In the genomic region with DNA sequence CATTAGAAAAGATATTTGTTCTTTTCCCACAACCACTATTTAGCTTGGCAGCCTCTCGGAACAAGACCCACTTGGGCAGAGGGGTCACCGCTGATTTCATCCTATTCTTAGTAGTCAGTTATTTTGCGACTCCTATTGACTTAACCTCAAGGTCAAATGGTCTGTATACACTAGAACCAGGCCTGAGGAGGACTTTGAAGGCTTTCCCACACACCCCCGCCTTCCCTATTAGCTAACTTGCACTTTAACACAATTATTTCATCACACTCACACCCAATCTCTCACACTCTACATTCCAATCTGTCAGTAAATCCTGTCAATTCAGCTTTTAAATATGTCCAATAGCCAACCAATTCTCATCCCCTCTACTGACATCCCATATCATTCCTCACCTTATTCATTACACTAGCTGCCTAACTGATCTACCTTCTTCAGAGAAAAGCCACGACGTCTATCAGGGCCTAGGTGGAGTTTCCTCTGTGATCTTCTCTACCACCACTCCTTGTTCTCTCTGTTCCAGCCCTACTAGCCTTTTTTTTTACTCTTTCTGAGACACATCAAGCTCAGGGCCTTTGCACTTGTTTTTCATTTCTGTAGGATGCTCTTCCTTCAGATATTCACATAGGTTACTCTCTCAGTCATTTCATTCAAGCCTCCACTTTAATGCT, we compare ENCODE assay signal across 7 cellular contexts. TPM values are rescaled to one million over a fixed set of nuclear protein-coding genes. Genes with fewer than 3 reads are reported as not detected.
DNase-seq lines count a peak whose midpoint lies in the region; ATAC-seq, FAIRE-seq and TF ChIP-seq lines count a peak whose summit lies in the region.

No MANE protein-coding gene starts in this region.

- no peak overlapping the region for H2AK5ac ChIP-seq in H1 (ENCODE audit: low read depth, low read length)

- H3K4me3 Mint-ChIP-seq in WTC11 (peak overlapping the region; percentile 70), osteocyte (ENCODE audit: unreplicated experiment) (peak overlapping the region; percentile 66)

- H3K79me1 ChIP-seq in H1 (ENCODE audit: low read depth, low read length), result no peaks in the 10 kb centered on the region

- no peak overlapping the region for H3K4ac ChIP-seq in H1 (replicated peaks; ENCODE audit: insufficient read length, low read depth, low read length)

- no peak overlapping the region for H2BK15ac ChIP-seq in H1 (ENCODE audit: low read length)

- peaks cover 8% of the 10 kb centered on the region for H3K4me1 Mint-ChIP-seq in WTC11
- H3K4me1 Mint-ChIP-seq in osteocyte (ENCODE audit: unreplicated experiment), result peaks cover 38% of the 10 kb centered on the region

- no peak for TF ChIP-seq POLR2A in GM12891 (IDR thresholded peaks at IDR 0.05; ENCODE audit: low read depth, low read length)
- no peak for TF ChIP-seq POLR2A in H1 (IDR thresholded peaks at IDR 0.05; ENCODE audit: control extremely low read depth in 1 of 2, low read depth in 2 of 2, low read length in 2 of 2)

- H3K27ac Mint-ChIP-seq in WTC11 (no peak overlapping the region), osteocyte (ENCODE audit: unreplicated experiment) (peak overlapping the region; percentile 9)

- H3K14ac ChIP-seq in H1 (ENCODE audit: insufficient read length), result no peak overlapping the region

- no peak overlapping the region for H3K27ac ChIP-seq in H1 (ENCODE audit: low read depth, low read length)

- H3K27me3 ChIP-seq in H1 (replicated peaks in 1 of 4; ENCODE audit: control insufficient read depth in 3 of 4, extremely low read depth in 1 of 4, insufficient read depth in 3 of 4, low read length in 3 of 4), result peaks cover 2 to 22% (median 14%) of the 10 kb centered on the region in 4 experiments

- H2BK20ac ChIP-seq in H1 (ENCODE audit: low read length), result no peak overlapping the region

- no peak overlapping the region for H4K5ac ChIP-seq in H1 (ENCODE audit: insufficient read length, low read depth, low read length)

- H4K20me1 ChIP-seq in H1 (replicated peaks in 1 of 2; ENCODE audit: control insufficient read depth in 1 of 2, insufficient read depth in 2 of 2, low read length in 2 of 2), result no peaks in the 10 kb centered on the region

- no peak overlapping the region for H3K4me3 ChIP-seq in H1 (ENCODE audit: extremely low read depth in 1 of 4, insufficient read depth in 2 of 4, low read depth in 3 of 4, low read length in 4 of 4)

- H3K9me3 ChIP-seq in H1 (ENCODE audit: insufficient read depth in 2 of 2, low read depth in 1 of 2, low read length in 1 of 2), result no peaks in the 10 kb centered on the region

- no peak for DNase-seq in GM12891 (ENCODE audit: insufficient read length, low spot score)
- no peak for DNase-seq in WTC11 (ENCODE audit: low spot score)
- DNase-seq in H1 (ENCODE audit: low read depth in 1 of 2, low spot score in 2 of 2), result no peak
- no peak for DNase-seq in osteocyte (ENCODE audit: extremely low spot score, unreplicated experiment)
- DNase-seq in NCI-H2081 treated with DMSO at 0.1 percent for 48 hours (lab: John Stamatoyannopoulos, UW), result no peak
- DNase-seq in cerebellar nuclear complex (lab: John Stamatoyannopoulos, UW), result no peak
- no peak for DNase-seq in KBM-7

- FAIRE-seq in GM12891 (lab: Jason Lieb, UNC), result peak; percentile 54
- FAIRE-seq in H1 (lab: Jason Lieb, UNC), result no peak

- TF ChIP-seq EP300 in H1 (IDR thresholded peaks at IDR 0.05; ENCODE audit: borderline replicate concordance in 1 of 2, low read depth in 2 of 2, low read length in 2 of 2), result no peak

- no peak overlapping the region for H4K91ac ChIP-seq in H1 (replicated peaks; ENCODE audit: insufficient read length, low read length)

- H3K36me3 ChIP-seq in H1 (ENCODE audit: control insufficient read depth in 2 of 4, insufficient read depth in 4 of 4, low read length in 3 of 4), result no peaks in the 10 kb centered on the region

- H4K8ac ChIP-seq in H1 (ENCODE audit: extremely low read depth, insufficient read depth, low read length), result no peak overlapping the region

- H3K79me2 ChIP-seq in H1 (ENCODE audit: control insufficient read depth in 1 of 2, insufficient read depth in 2 of 2, low read length in 2 of 2), result 0 out of 4 replicates have a peak, but pooled peaks cover 0 to 5% of the 10 kb centered on the region in 2 experiments

- no peak overlapping the region for H2BK12ac ChIP-seq in H1 (ENCODE audit: low read depth, low read length)

- H2BK120ac ChIP-seq in H1 (replicated peaks; ENCODE audit: low read depth, low read length), result no peak overlapping the region

- H3K27me3 Mint-ChIP-seq in WTC11 (ENCODE audit: low read depth) (peaks cover 59% of the 10 kb centered on the region), osteocyte (ENCODE audit: unreplicated experiment) (peaks cover 16% of the 10 kb centered on the region)

- TF ChIP-seq CTCF in WTC11 (IDR thresholded peaks at IDR 0.05), result no peak
- TF ChIP-seq CTCF in H1 (IDR thresholded peaks at IDR 0.05; ENCODE audit: control extremely low read depth in 1 of 3, insufficient read depth in 1 of 3, low read depth in 1 of 3, low read length in 3 of 3), result no peak
- no peak for TF ChIP-seq CTCF in osteocyte (IDR thresholded peaks at IDR 0.05)

- H3K4me2 ChIP-seq in H1 (ENCODE audit: insufficient read depth in 1 of 2, low read depth in 2 of 2, low read length in 2 of 2), result peak overlapping the region in 1 of 2 experiments; percentile 82; a peak in 1 of 4 replicates

- H3K56ac ChIP-seq in H1 (replicated peaks; ENCODE audit: insufficient read length, low read depth, low read length), result peak overlapping the region; percentile 20

- no peak overlapping the region for H3K23ac ChIP-seq in H1 (ENCODE audit: insufficient read length)

- no peak for ATAC-seq in WTC11

- H2BK5ac ChIP-seq in H1 (ENCODE audit: low read depth, low read length), result no peak overlapping the region

- H3K23me2 ChIP-seq in H1 (ENCODE audit: low read depth, low read length), result peaks cover 8% of the 10 kb centered on the region

- CTCF ChIA-PET in WTC11 (lab: Charles Lee) (interaction anchor here (1.4 to 2.1 kb wide), 2 partner anchors 169 to 195 kb away, joined by 11 to 16 read pairs; no protein-coding TSS in a partner anchor), H1 (lab: Charles Lee; ENCODE audit: partially characterized antibody) (interaction anchor here (1.1 to 5.8 kb wide), 4 partner anchors 7 to 195 kb away, joined by 5 to 29 read pairs (median 14); no protein-coding TSS in a partner anchor)

- no peak overlapping the region for H3K18ac ChIP-seq in H1 (ENCODE audit: extremely low read depth, low read length)

- 85% methylated on average over 6 of the region's 6 CpGs; no CpG with 5 or more reads in 1 of the 2 experiments for WGBS in H1 (ENCODE audit: extremely low coverage in 1 of 2, insufficient coverage in 1 of 2, insufficient read length in 1 of 2, insufficient replicate concordance in 2 of 2, low coverage in 1 of 2, low lambda C conversion rate in 2 of 2, missing lambda C conversion rate in 1 of 2), 2 experiments

- POLR2A ChIA-PET in WTC11 (lab: Charles Lee), result no interaction called here
- POLR2A ChIA-PET in H1 (lab: Charles Lee; ENCODE audit: partially characterized antibody), result interaction anchor here (1.0 to 3.9 kb wide), 3 partner anchors 9 to 18 kb away, joined by 3 to 23 read pairs (median 7); no protein-coding TSS in a partner anchor

- no peak overlapping the region for H3K9ac ChIP-seq in H1 (replicated peaks in 1 of 4; ENCODE audit: extremely low read depth in 1 of 4, low read depth in 3 of 4, low read length in 3 of 4)

- H3K36me3 Mint-ChIP-seq in WTC11, result no peaks in the 10 kb centered on the region
- no peaks in the 10 kb centered on the region for H3K36me3 Mint-ChIP-seq in osteocyte (ENCODE audit: unreplicated experiment)

- peaks cover 0 to 5% (median 0%) of the 10 kb centered on the region in 4 experiments; a peak in 2 of 7 replicates for H3K4me1 ChIP-seq in H1 (replicated peaks in 1 of 4; ENCODE audit: control insufficient read depth in 3 of 4, insufficient read depth in 4 of 4, low read length in 3 of 4)

- H3K9me3 Mint-ChIP-seq in WTC11 (peaks cover 5% of the 10 kb centered on the region; the same call in 1 of the 2 replicates), osteocyte (ENCODE audit: unreplicated experiment) (no peaks in the 10 kb centered on the region)

- no peak overlapping the region for H2AFZ ChIP-seq in H1 (ENCODE audit: low read length)

- in situ Hi-C loops in KBM-7 (cut with MboI; ENCODE audit: low pct_unique_long_range_greater_than_20kb, low sequenced_read_pairs), result loop anchor here (25.0 kb wide), 2 partner anchors 187 to 188 kb away; partner anchors contain the start of genes SWT1 and TRMT1L

- no peak for TF ChIP-seq RAD21 in H1 (IDR thresholded peaks at IDR 0.05 in 1 of 2, conservative IDR thresholded peaks at IDR 0.05 in 1 of 2; ENCODE audit: low read depth in 2 of 2, low read length in 2 of 2)

TF ChIP-seq in GM12891, 5 proteins besides CTCF, POLR2A, EP300 and RAD21 (continues in another document):
- TF ChIP-seq SPI1 (IDR thresholded peaks at IDR 0.05; ENCODE audit: low read depth, low read length) (no peak), PAX5 (IDR thresholded peaks at IDR 0.05; ENCODE audit: insufficient read depth, low read length, severe bottlenecking) (no peak), TAF1 (IDR thresholded peaks at IDR 0.05; ENCODE audit: low read depth, low read length) (no peak), POU2F2 (IDR thresholded peaks at IDR 0.05; ENCODE audit: low read depth, low read length) (no peak)

TF ChIP-seq in H1, 55 proteins besides CTCF, POLR2A, EP300 and RAD21:
- TF ChIP-seq SUZ12 (IDR thresholded peaks at IDR 0.05; ENCODE audit: low read length), result no peak
- no peak for TF ChIP-seq POLR2AphosphoS5 (IDR thresholded peaks at IDR 0.05; ENCODE audit: low read depth, low read length)
- no peak for TF ChIP-seq TAF7 (optimal IDR thresholded peaks at IDR 0.05; ENCODE audit: borderline replicate concordance, low read depth, low read length)
- no peak for TF ChIP-seq CHD1 (IDR thresholded peaks at IDR 0.05; ENCODE audit: low read depth, low read length)
- TF ChIP-seq CEBPB (IDR thresholded peaks at IDR 0.05; ENCODE audit: low read depth, low read length), result no peak
- no peak for TF ChIP-seq FOSL1 (IDR thresholded peaks at IDR 0.05; ENCODE audit: insufficient read depth, low read depth, low read length)
- TF ChIP-seq JUN (IDR thresholded peaks at IDR 0.05; ENCODE audit: low read depth, low read length), result no peak
- TF ChIP-seq HDAC2 (IDR thresholded peaks at IDR 0.05; ENCODE audit: borderline replicate concordance in 1 of 2, low read depth in 2 of 2, low read length in 2 of 2), result no peak

RNA-seq across cellular contexts. Expression of gene NIBAN1, which starts 1.0 kb away (rescaled TPM):
- 17.5 TPM for polyA plus RNA-seq in GM12891 (2012; ENCODE audit: low read depth, missing spikeins)
- total RNA-seq in WTC11 (2021), result 5.0 to 8.1 TPM (median 5.2 TPM) in 3 replicates
- total RNA-seq in H1 (2021; fragmentation: NEBNext Ultra II Directional; extraction: Animal tissue kit (Norgen Biotek cat#: 25700)), result 13.7 and 15.2 TPM in 2 replicates
- 4.2 and 5.7 TPM in 2 replicates for polyA plus RNA-seq in H1 (2011; rRNA removed)
- polyA plus RNA-seq in H1 (2011; cell fraction: cytosol; rRNA removed), result 5.3 TPM
- polyA plus RNA-seq in H1 (2011; cell fraction: nucleus; rRNA removed), result 7.2 TPM
- 7.8 to 12.8 TPM (median 10.4 TPM) in 4 replicates for polyA plus RNA-seq in H1 (2012, experiment 1 of 2)
- 1.1 TPM for polyA plus RNA-seq in H1 (2012, experiment 2 of 2)
- polyA plus RNA-seq in H1 (2013, experiment 1 of 2), result 11.6 TPM
- 12.2 TPM for polyA plus RNA-seq in H1 (2013, experiment 2 of 2)
- polyA minus RNA-seq in H1 (2011; rRNA and poly(A)+ RNA removed), result 10.2 and 12.6 TPM in 2 replicates
- 7.8 TPM for polyA minus RNA-seq in H1 (2011; cell fraction: cytosol; rRNA and poly(A)+ RNA removed)
- polyA minus RNA-seq in H1 (2011; cell fraction: nucleus; rRNA and poly(A)+ RNA removed), result 15.8 TPM
- 12.5 and 16.5 TPM in 2 replicates for total RNA-seq in osteocyte
